In genomic region chr1:209747580-209748262, GRCh38 we compare ENCODE assay signal across 8 cellular contexts. TPM values are rescaled to one million over a fixed set of nuclear protein-coding genes. Genes with fewer than 3 reads are reported as not detected.
DNase-seq lines count a peak whose midpoint lies in the region; ATAC-seq and TF ChIP-seq lines count a peak whose summit lies in the region.

No MANE protein-coding gene starts in this region.

- H3K9me3 ChIP-seq in DOHH2 (ENCODE audit: control insufficient read depth, insufficient read depth, low read length), result no peaks in the 10 kb centered on the region

- ATAC-seq in GM21786 (IDR thresholded peaks at IDR 0.05; ENCODE audit: unreplicated experiment) (peak; percentile 76), WTC11 (peak; percentile 99)

- H3K27me3 Mint-ChIP-seq in WTC11 (ENCODE audit: low read depth), result peaks cover 23% of the 10 kb centered on the region

- H3K27ac Mint-ChIP-seq in WTC11, result no peak overlapping the region

- H3K4me1 ChIP-seq in DOHH2 (ENCODE audit: control insufficient read depth, low read length), result peaks cover 11% of the 10 kb centered on the region

- no peaks in the 10 kb centered on the region for H3K9me3 Mint-ChIP-seq in WTC11

- peaks cover 5% of the 10 kb centered on the region; the same call in 1 of the 2 replicates for H3F3A ChIP-seq in DOHH2 (ENCODE audit: control insufficient read depth, insufficient read depth)

- DNase-seq in KG1 (lab: John Stamatoyannopoulos, UW), result peak; percentile 5
- DNase-seq in WTC11 (ENCODE audit: low spot score), result peak; percentile 99
- DNase-seq in cardiac fibroblast (ENCODE audit: low read depth in 2 of 2), result peak; percentile 96 to 97
- peak; percentile 95 for DNase-seq in iris pigment epithelial cell (ENCODE audit: low read depth)
- peak; percentile 72 to 90 for DNase-seq in stimulated activated CD4-positive, alpha-beta T cell treated with anti-CD3 and anti-CD28 coated beads, Interleukin-12 subunit alpha, Interleukin-12 subunit beta, amount 100 ng/mL, for 24 hours (ENCODE audit: low read depth in 2 of 2)
- DNase-seq in SK-N-DZ (ENCODE audit: low spot score), result no peak

- H3K9me2 ChIP-seq in DOHH2 (replicated peaks; ENCODE audit: control insufficient read depth, low read length), result no peaks in the 10 kb centered on the region

- H3K4me2 ChIP-seq in DOHH2 (ENCODE audit: low read length), result peak overlapping the region; percentile 71

- H3K4me3 ChIP-seq in DOHH2 (ENCODE audit: low read length) (peak overlapping the region; percentile 69), cardiac fibroblast (replicated peaks in 1 of 2; ENCODE audit: low read depth in 2 of 2, low read length in 2 of 2) (peak overlapping the region; percentile 6 to 22)

- H3K27ac ChIP-seq in DOHH2 (ENCODE audit: low read depth, low read length), result no peak overlapping the region

- H3K4me3 Mint-ChIP-seq in WTC11, result peak overlapping the region; percentile 51

- H4K20me1 ChIP-seq in DOHH2 (ENCODE audit: control insufficient read depth, insufficient read depth, low read depth, low read length), result no peaks in the 10 kb centered on the region

- CTCF ChIA-PET in WTC11 (lab: Charles Lee), result interaction anchor here (0.5 to 2.1 kb wide), 35 partner anchors 8 to 235 kb away, joined by 3 to 15 read pairs (median 4); partner anchors contain the start of genes C1orf74, G0S2, IRF6 and LAMB3

- peak; percentile 100 for TF ChIP-seq CTCF in DOHH2 (IDR thresholded peaks at IDR 0.05; ENCODE audit: low read depth, low read length, poor library complexity, severe bottlenecking)
- TF ChIP-seq CTCF in WTC11 (IDR thresholded peaks at IDR 0.05), result peak; percentile 96
- peak; percentile 78 for TF ChIP-seq CTCF in cardiac fibroblast (IDR thresholded peaks at IDR 0.05; ENCODE audit: low read depth, low read length)

- POLR2A ChIA-PET in WTC11 (lab: Charles Lee), result no interaction called here

- H3K36me3 Mint-ChIP-seq in WTC11, result no peaks in the 10 kb centered on the region

- H3K4me1 Mint-ChIP-seq in WTC11, result peaks cover 10% of the 10 kb centered on the region

- no peaks in the 10 kb centered on the region for H3K36me3 ChIP-seq in DOHH2 (ENCODE audit: control insufficient read depth, low read length)

- no peaks in the 10 kb centered on the region for H3K79me2 ChIP-seq in DOHH2 (ENCODE audit: control insufficient read depth, low read length)

- H3K27me3 ChIP-seq in DOHH2 (ENCODE audit: control insufficient read depth, low read length), result peaks cover 6% of the 10 kb centered on the region; the same call in 1 of the 2 replicates

TF ChIP-seq in WTC11, 78 proteins besides CTCF, POLR2A, EP300 and RAD21 (continues in another document):
- no peak for TF ChIP-seq ZNF512 (CRISPR knock-in tag; IDR thresholded peaks at IDR 0.05; ENCODE audit: borderline replicate concordance)
- TF ChIP-seq ZNF317 (CRISPR knock-in tag; IDR thresholded peaks at IDR 0.05; ENCODE audit: borderline replicate concordance, low read depth), result no peak
- TF ChIP-seq ZBTB43 (CRISPR knock-in tag; IDR thresholded peaks at IDR 0.05), result no peak
- no peak for TF ChIP-seq USF1 (CRISPR knock-in tag; IDR thresholded peaks at IDR 0.05)
- TF ChIP-seq RORB (CRISPR knock-in tag; IDR thresholded peaks at IDR 0.05), result no peak
- no peak for TF ChIP-seq MLX (CRISPR knock-in tag; IDR thresholded peaks at IDR 0.05)
- TF ChIP-seq E2F5 (CRISPR knock-in tag; IDR thresholded peaks at IDR 0.05), result 0 out of 2 replicates have a peak, but pooled peaks have one; percentile 40
- TF ChIP-seq KAT7 (CRISPR knock-in tag; IDR thresholded peaks at IDR 0.05; ENCODE audit: borderline replicate concordance), result no peak
- TF ChIP-seq ZNF425 (CRISPR knock-in tag; conservative IDR thresholded peaks at IDR 0.05), result no peak
- TF ChIP-seq USF2 (CRISPR knock-in tag; IDR thresholded peaks at IDR 0.05), result no peak; the same call in 1 of the 2 replicates
- TF ChIP-seq CREM (CRISPR knock-in tag; IDR thresholded peaks at IDR 0.05), result peak; percentile 78; the same call in 1 of the 2 replicates
- TF ChIP-seq NFE2L1 (CRISPR knock-in tag; IDR thresholded peaks at IDR 0.05), result no peak
- no peak for TF ChIP-seq JAZF1 (CRISPR knock-in tag; IDR thresholded peaks at IDR 0.05)
- TF ChIP-seq ETV6 (CRISPR knock-in tag; IDR thresholded peaks at IDR 0.05), result peak; percentile 72; the same call in 1 of the 2 replicates

RNA-seq across cellular contexts. Expression of gene TRAF3IP3, which starts 8.1 kb away (rescaled TPM):
- 0.55 to 0.74 TPM (median 0.71 TPM) in 3 replicates for total RNA-seq in WTC11 (2021)
- not detected in 2 replicates for polyA plus RNA-seq in SK-N-DZ (2014; cell fraction: cytosol; rRNA removed)
- 0.12 and 0.14 TPM in 2 replicates for polyA plus RNA-seq in SK-N-DZ (2014; cell fraction: nucleus; rRNA removed)

RNA-seq across cellular contexts. Expression of gene C1orf74, which starts 36.6 kb away (rescaled TPM):
- total RNA-seq in WTC11 (2021), result 4.1 to 4.6 TPM (median 4.4 TPM) in 3 replicates
- polyA plus RNA-seq in SK-N-DZ (2014; cell fraction: cytosol; rRNA removed), result 3.9 and 4.3 TPM in 2 replicates
- polyA plus RNA-seq in SK-N-DZ (2014; cell fraction: nucleus; rRNA removed), result 2.2 and 2.4 TPM in 2 replicates

RNA-seq across cellular contexts. Expression of gene HSD11B1, which starts 43.1 kb away (rescaled TPM):
- total RNA-seq in WTC11 (2021), result 0.41 TPM in 1 of 3 replicates, not detected in the others
- polyA plus RNA-seq in SK-N-DZ (2014; cell fraction: cytosol; rRNA removed), result not detected in 2 replicates
- polyA plus RNA-seq in SK-N-DZ (2014; cell fraction: nucleus; rRNA removed), result not detected in 2 replicates

RNA-seq across cellular contexts. Expression of gene IRF6, which starts 58.2 kb away (rescaled TPM):
- 16.6 to 17.9 TPM (median 17.2 TPM) in 3 replicates for total RNA-seq in WTC11 (2021)
- polyA plus RNA-seq in SK-N-DZ (2014; cell fraction: cytosol; rRNA removed), result not detected in 2 replicates
- 0.37 TPM in 1 of 2 replicates, not detected in the other for polyA plus RNA-seq in SK-N-DZ (2014; cell fraction: nucleus; rRNA removed)
